ENCODE assay signal across 15 cellular contexts in the genomic region with DNA sequence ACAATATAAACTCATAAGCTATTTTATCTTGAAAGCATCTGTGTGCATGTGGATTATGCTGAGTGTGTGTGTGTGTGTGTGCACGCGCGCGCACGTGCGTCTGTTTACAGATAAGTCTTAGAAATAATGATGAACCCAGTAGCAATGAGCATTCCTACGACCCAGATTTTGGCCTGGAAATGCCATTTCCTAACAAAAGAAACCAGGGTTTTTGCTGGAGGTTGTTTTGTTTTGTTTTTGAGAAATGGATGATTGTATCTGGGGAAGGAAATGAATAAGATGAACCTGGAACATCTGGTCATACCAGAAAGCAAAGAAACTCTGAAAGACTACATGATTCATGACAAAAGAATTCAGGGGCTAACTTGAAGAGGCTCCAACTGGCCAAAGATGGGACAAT. TPM values are rescaled to one million over a fixed set of nuclear protein-coding genes. Genes with fewer than 3 reads are reported as not detected.
DNase-seq lines count a peak whose midpoint lies in the region; ATAC-seq, FAIRE-seq and TF ChIP-seq lines count a peak whose summit lies in the region.
"Had no signal": no experiment of that assay in that cellular context is flagged by ENCODE, and none has a peak within 500 bp of the region (broad histone marks: within the 10 kb centered on the region; RNA-seq: fewer than 3 reads in every experiment).

No MANE protein-coding gene starts in this region.

- H3K79me2 ChIP-seq in astrocyte (ENCODE audit: insufficient read depth, low read length) = no peaks in the 10 kb centered on the region

- H3K4me1 Mint-ChIP-seq in astrocyte (ENCODE audit: low read depth, unreplicated experiment) (peaks cover 18% of the 10 kb centered on the region), type B pancreatic cell (ENCODE audit: unreplicated experiment) (peaks cover 5% of the 10 kb centered on the region)
- H3K4me1 Mint-ChIP-seq in CD8-positive, alpha-beta T cell (ENCODE audit: low read depth) = no peaks in the 10 kb centered on the region
- H3K4me1 Mint-ChIP-seq: activated CD4-positive, alpha-beta T cell treated with anti-CD3 and anti-CD28 coated beads, Interleukin-2, amount 10 ng/mL, durations not matched to agents 7 days and 5 days had no signal

- H3K27me3 ChIP-seq in astrocyte (ENCODE audit: insufficient read depth, low read length) = no peaks in the 10 kb centered on the region
- no peaks in the 10 kb centered on the region for H3K27me3 ChIP-seq in CD8-positive, alpha-beta T cell (ENCODE audit: insufficient read depth, low read length)

- FAIRE-seq in astrocyte (lab: Jason Lieb, UNC) = peak; percentile 73

- POLR2A ChIA-PET in CD8-positive, alpha-beta T cell (lab: Charles Lee) = no interaction called here

- peak overlapping the region; percentile 58 for H3K4me2 ChIP-seq in astrocyte (ENCODE audit: low read length)

- H3K4me3 ChIP-seq in astrocyte (ENCODE audit: insufficient read depth, low read depth, low read length) = no peak overlapping the region
- H3K4me3 ChIP-seq in foreskin fibroblast (ENCODE audit: low read depth in 1 of 2, low read length in 2 of 2) = no peak overlapping the region
- no peak overlapping the region for H3K4me3 ChIP-seq in CD8-positive, alpha-beta T cell (ENCODE audit: low read depth, low read length)

- no peaks in the 10 kb centered on the region for H3K36me3 Mint-ChIP-seq in astrocyte (ENCODE audit: low read depth, unreplicated experiment)
- no peaks in the 10 kb centered on the region for H3K36me3 Mint-ChIP-seq in type B pancreatic cell
- no peaks in the 10 kb centered on the region for H3K36me3 Mint-ChIP-seq in CD8-positive, alpha-beta T cell

- DNase-seq in DMS53 (lab: John Stamatoyannopoulos, UW) (peak; percentile 24), DMS53 treated with DMSO at 0.1 percent for 48 hours (lab: John Stamatoyannopoulos, UW; ENCODE audit: unreplicated experiment) (no peak), astrocyte (ENCODE audit: low read depth) (peak; percentile 77), foreskin fibroblast (peak; percentile 81 to 83), type B pancreatic cell (ENCODE audit: extremely low spot score, unreplicated experiment) (no peak), NCI-H1417 (lab: John Stamatoyannopoulos, UW) (no peak), left cardiac atrium (no peak)
- DNase-seq in CD8-positive, alpha-beta T cell = no peak
- DNase-seq: activated CD4-positive, alpha-beta T cell treated with anti-CD3 and anti-CD28 coated beads, Interleukin-2, amount 10 ng/mL, durations not matched to agents 7 days and 5 days; activated T-cell treated with anti-CD3 and anti-CD28 coated beads, Interleukin-2, amount 50 U/mL, for 72 hours; aorta; Calu3; NCI-H2171 had no signal

- CTCF ChIA-PET in CD8-positive, alpha-beta T cell (lab: Charles Lee) = no interaction called here

- H3K9ac ChIP-seq in astrocyte (ENCODE audit: low read length) = no peak overlapping the region

- TF ChIP-seq CTCF in astrocyte (IDR thresholded peaks at IDR 0.05; ENCODE audit: insufficient read depth, low read depth, low read length) (no peak), foreskin fibroblast (IDR thresholded peaks at IDR 0.05; ENCODE audit: low read depth, low read length) (no peak), type B pancreatic cell (conservative IDR thresholded peaks at IDR 0.05) (no peak)
- no peak for TF ChIP-seq CTCF in CD8-positive, alpha-beta T cell (IDR thresholded peaks at IDR 0.05)

- H3K4me1 ChIP-seq in astrocyte (ENCODE audit: insufficient read depth, low read length) = peaks cover 9% of the 10 kb centered on the region
- no peaks in the 10 kb centered on the region for H3K4me1 ChIP-seq in CD8-positive, alpha-beta T cell (ENCODE audit: insufficient read depth, low read length)

- H3K27ac ChIP-seq in astrocyte (ENCODE audit: low read depth, low read length) = no peak overlapping the region
- no peak overlapping the region for H3K27ac ChIP-seq in CD8-positive, alpha-beta T cell (ENCODE audit: low read depth, low read length)
- H3K27ac ChIP-seq: 22Rv1 had no signal

- no peaks in the 10 kb centered on the region for H3K9me3 ChIP-seq in astrocyte (ENCODE audit: insufficient read depth, low read depth, low read length)
- no peaks in the 10 kb centered on the region for H3K9me3 ChIP-seq in CD8-positive, alpha-beta T cell (ENCODE audit: low read length)

- H3K4me3 Mint-ChIP-seq in astrocyte (ENCODE audit: unreplicated experiment) (no peak overlapping the region), type B pancreatic cell (no peak overlapping the region)
- H3K4me3 Mint-ChIP-seq in CD8-positive, alpha-beta T cell = no peak overlapping the region
- H3K4me3 Mint-ChIP-seq: activated CD4-positive, alpha-beta T cell treated with anti-CD3 and anti-CD28 coated beads, Interleukin-2, amount 10 ng/mL, durations not matched to agents 7 days and 5 days; activated T-cell treated with anti-CD3 and anti-CD28 coated beads, Interleukin-2, amount 50 U/mL, for 72 hours had no signal

- H3K27ac Mint-ChIP-seq in astrocyte (ENCODE audit: unreplicated experiment) = peak overlapping the region; percentile 70
- peak overlapping the region; percentile 49 for H3K27ac Mint-ChIP-seq in type B pancreatic cell
- no peak overlapping the region for H3K27ac Mint-ChIP-seq in CD8-positive, alpha-beta T cell
- H3K27ac Mint-ChIP-seq: activated CD4-positive, alpha-beta T cell treated with anti-CD3 and anti-CD28 coated beads, Interleukin-2, amount 10 ng/mL, durations not matched to agents 7 days and 5 days; activated T-cell treated with anti-CD3 and anti-CD28 coated beads, Interleukin-2, amount 50 U/mL, for 72 hours had no signal

- intact Hi-C loops in CD8-positive, alpha-beta T cell (cut with DNase I, micrococcal nuclease) = no loop called here
- intact Hi-C loops in left cardiac atrium (cut with DNase I) = loop anchor here in 1 of 2 donors (10.0 kb wide), 1 partner anchor 231 kb away; no protein-coding TSS in a partner anchor

- H2AFZ ChIP-seq in astrocyte (ENCODE audit: low read depth, low read length) = no peak overlapping the region

- no peaks in the 10 kb centered on the region for H3K9me3 Mint-ChIP-seq in astrocyte (ENCODE audit: unreplicated experiment)
- no peaks in the 10 kb centered on the region for H3K9me3 Mint-ChIP-seq in type B pancreatic cell
- H3K9me3 Mint-ChIP-seq in CD8-positive, alpha-beta T cell = no peaks in the 10 kb centered on the region
- H3K9me3 Mint-ChIP-seq: activated CD4-positive, alpha-beta T cell treated with anti-CD3 and anti-CD28 coated beads, Interleukin-2, amount 10 ng/mL, durations not matched to agents 7 days and 5 days; activated T-cell treated with anti-CD3 and anti-CD28 coated beads, Interleukin-2, amount 50 U/mL, for 72 hours had no signal

- H3K36me3 ChIP-seq in astrocyte (ENCODE audit: insufficient read depth, low read length) = no peaks in the 10 kb centered on the region
- no peaks in the 10 kb centered on the region for H3K36me3 ChIP-seq in CD8-positive, alpha-beta T cell (ENCODE audit: insufficient read depth, low read length)

- ATAC-seq in CD8-positive, alpha-beta T cell = no peak
- ATAC-seq in left cardiac atrium = no peak
- ATAC-seq: activated T-cell treated with anti-CD3 and anti-CD28 coated beads, Interleukin-2, amount 50 U/mL, for 72 hours had no signal

- H4K20me1 ChIP-seq in astrocyte (ENCODE audit: insufficient read depth, low read length) = no peaks in the 10 kb centered on the region

- H3K27me3 Mint-ChIP-seq in astrocyte (ENCODE audit: low read depth, unreplicated experiment) (no peaks in the 10 kb centered on the region), type B pancreatic cell (no peaks in the 10 kb centered on the region)
- peaks cover 28% of the 10 kb centered on the region for H3K27me3 Mint-ChIP-seq in CD8-positive, alpha-beta T cell (ENCODE audit: low read depth)

RNA-seq across cellular contexts. Expression of a gene that starts 22.1 kb away (rescaled TPM):
- total RNA-seq in astrocyte = not detected in 2 replicates
- total RNA-seq in type B pancreatic cell (ENCODE audit: low replicate concordance) = 0.19 TPM in 1 of 2 replicates, not detected in the other
- not detected for total RNA-seq in CD8-positive, alpha-beta T cell
- 100 to 1,000 TPM; 220 to 376 TPM for total RNA-seq in left cardiac atrium
- total RNA-seq: activated CD4-positive, alpha-beta T cell treated with anti-CD3 and anti-CD28 coated beads, Interleukin-2, amount 10 ng/mL, durations not matched to agents 7 days and 5 days; activated T-cell treated with anti-CD3 and anti-CD28 coated beads, Interleukin-2, amount 50 U/mL, for 72 hours; aorta; Calu3; T-helper 1 cell treated with Interleukin-12 subunit alpha and Interleukin-12 subunit beta and Interleukin-4 antibody, amounts not matched to agents 30 ng/mL and 1 ng/mL, for 36 hours had no signal

RNA-seq across cellular contexts. Expression of a gene that starts 31.9 kb away (rescaled TPM):
- total RNA-seq in astrocyte = not detected in 2 replicates
- not detected in 2 replicates for total RNA-seq in type B pancreatic cell (ENCODE audit: low replicate concordance)
- total RNA-seq in CD8-positive, alpha-beta T cell = not detected
- 10 to 100 TPM; 18.9 to 34.3 TPM for total RNA-seq in left cardiac atrium
- total RNA-seq: activated CD4-positive, alpha-beta T cell treated with anti-CD3 and anti-CD28 coated beads, Interleukin-2, amount 10 ng/mL, durations not matched to agents 7 days and 5 days; activated T-cell treated with anti-CD3 and anti-CD28 coated beads, Interleukin-2, amount 50 U/mL, for 72 hours; aorta; Calu3; T-helper 1 cell treated with Interleukin-12 subunit alpha and Interleukin-12 subunit beta and Interleukin-4 antibody, amounts not matched to agents 30 ng/mL and 1 ng/mL, for 36 hours had no signal

Comparison
In these comparisons a context has a peak if more than half of its experiments do, and no peak if none do; other contexts are left out.
1. DNase-seq: peak in DMS53 (single experiment), astrocyte (single experiment) and foreskin fibroblast (2 of 2); none in DMS53 treated with DMSO at 0.1 percent for 48 hours (single experiment), type B pancreatic cell (single experiment), CD8-positive, alpha-beta T cell (0 of 7), NCI-H1417 (0 of 3) and left cardiac atrium (single experiment).
2. RNA of a gene that starts 22.1 kb away (total RNA-seq): 220 to 376 TPM in left cardiac atrium; 0.19 TPM in type B pancreatic cell, not detected in astrocyte and not detected in CD8-positive, alpha-beta T cell; every median in the first group is over 100 times any median in the second.
3. RNA of a gene that starts 31.9 kb away (total RNA-seq): 18.9 to 34.3 TPM in left cardiac atrium; not detected in astrocyte, not detected in type B pancreatic cell and not detected in CD8-positive, alpha-beta T cell; every median in the first group is over 10 times any median in the second.